8 cellular contexts compared by ENCODE assay signal in genomic region chr4:18128241-18128640, GRCh38.
"Had no signal": no experiment of that assay in that cellular context is flagged by ENCODE, and none has a peak within 500 bp of the region (broad histone marks: within the 10 kb centered on the region; RNA-seq: fewer than 3 reads in every experiment).

No MANE protein-coding gene starts in this region.

- H3K9me3 ChIP-seq: HAP-1 had no signal

- ATAC-seq: HCT116, HepG2 had no signal

- H3K4me1 ChIP-seq: HAP-1 had no signal

- H3K36me3 ChIP-seq: HAP-1 had no signal

- H3K4me3 ChIP-seq: GM23248, HAP-1 had no signal

- H3K27ac ChIP-seq: GM23248, HL-60 had no signal

- DNase-seq: GM23248, GOT3, H7, HFFc6 had no signal
